13 cellular contexts compared by ENCODE assay signal in genomic region chr1:16189921-16190499, GRCh38. TPM values are rescaled to one million over a fixed set of nuclear protein-coding genes. Genes with fewer than 3 reads are reported as not detected.
DNase-seq lines count a peak whose midpoint lies in the region; ATAC-seq and TF ChIP-seq lines count a peak whose summit lies in the region.
"Had no signal": no experiment of that assay in that cellular context is flagged by ENCODE, and none has a peak within 500 bp of the region (broad histone marks: within the 10 kb centered on the region; RNA-seq: fewer than 3 reads in every experiment).

No MANE protein-coding gene starts in this region.

- ATAC-seq in GM21381 (IDR thresholded peaks at IDR 0.05; ENCODE audit: unreplicated experiment) (no peak), HG02623 (IDR thresholded peaks at IDR 0.05; ENCODE audit: unreplicated experiment) (no peak)

- no peak overlapping the region for H3K4me3 ChIP-seq in BE2C (ENCODE audit: low read depth, low read length)
- H3K4me3 ChIP-seq: ascending aorta had no signal

- DNase-seq in BE2C (peak; percentile 59), NCI-H2196 treated with DMSO at 0.1 percent for 48 hours (lab: John Stamatoyannopoulos, UW; ENCODE audit: unreplicated experiment) (peak; percentile 18), cerebellum (ENCODE audit: low spot score) (peak; percentile 91), midbrain (lab: John Stamatoyannopoulos, UW) (peak; percentile 74), DMS153 (lab: John Stamatoyannopoulos, UW) (no peak), iPS-NIHi11 (ENCODE audit: low spot score) (no peak)
- DNase-seq: activated CD4-positive, alpha-beta T cell treated with anti-CD3 and anti-CD28 coated beads for 4 hours; activated T-cell treated with anti-CD3 and anti-CD28 coated beads, Interleukin-2, amount 50 U/mL, for 48 hours; KG1; T-helper 2 cell had no signal

- no peaks in the 10 kb centered on the region for H3K36me3 ChIP-seq in BE2C
- H3K36me3 ChIP-seq: ascending aorta had no signal

- no peaks in the 10 kb centered on the region for H3K27me3 ChIP-seq in BE2C
- H3K27me3 ChIP-seq: ascending aorta had no signal

- H3K9me3 ChIP-seq in BE2C, result no peaks in the 10 kb centered on the region
- H3K9me3 ChIP-seq: ascending aorta had no signal

- no peaks in the 10 kb centered on the region for H3K4me1 ChIP-seq in BE2C

- TF ChIP-seq CTCF in BE2C (IDR thresholded peaks at IDR 0.05; ENCODE audit: low read depth, low read length), result no peak

RNA-seq across cellular contexts. Expression of gene ARHGEF19, which starts 22.4 kb away (rescaled TPM):
- polyA plus RNA-seq in BE2C (2012; ENCODE audit: insufficient read depth, insufficient read length, low read depth), result 13.3 TPM
- 0.64 TPM for total RNA-seq in cerebellum

RNA-seq across cellular contexts. Expression of gene EPHA2, which starts 34.1 kb away (rescaled TPM):
- polyA plus RNA-seq in BE2C (2012; ENCODE audit: insufficient read depth, insufficient read length, low read depth), result 6.2 TPM
- total RNA-seq in cerebellum, result 2.3 TPM

RNA-seq across cellular contexts. Expression of gene CPLANE2, which starts 47.0 kb away (rescaled TPM):
- 2.4 TPM for polyA plus RNA-seq in BE2C (2012; ENCODE audit: insufficient read depth, insufficient read length, low read depth)
- 10.1 TPM for total RNA-seq in cerebellum
- total RNA-seq: ascending aorta had no signal

Comparison
In these comparisons a context has a peak if more than half of its experiments do, and no peak if none do; other contexts are left out.
1. DNase-seq: peak in BE2C (single experiment), NCI-H2196 treated with DMSO at 0.1 percent for 48 hours (single experiment), cerebellum (single experiment) and midbrain (single experiment); none in DMS153 (single experiment) and iPS-NIHi11 (single experiment).